In the genomic region with DNA sequence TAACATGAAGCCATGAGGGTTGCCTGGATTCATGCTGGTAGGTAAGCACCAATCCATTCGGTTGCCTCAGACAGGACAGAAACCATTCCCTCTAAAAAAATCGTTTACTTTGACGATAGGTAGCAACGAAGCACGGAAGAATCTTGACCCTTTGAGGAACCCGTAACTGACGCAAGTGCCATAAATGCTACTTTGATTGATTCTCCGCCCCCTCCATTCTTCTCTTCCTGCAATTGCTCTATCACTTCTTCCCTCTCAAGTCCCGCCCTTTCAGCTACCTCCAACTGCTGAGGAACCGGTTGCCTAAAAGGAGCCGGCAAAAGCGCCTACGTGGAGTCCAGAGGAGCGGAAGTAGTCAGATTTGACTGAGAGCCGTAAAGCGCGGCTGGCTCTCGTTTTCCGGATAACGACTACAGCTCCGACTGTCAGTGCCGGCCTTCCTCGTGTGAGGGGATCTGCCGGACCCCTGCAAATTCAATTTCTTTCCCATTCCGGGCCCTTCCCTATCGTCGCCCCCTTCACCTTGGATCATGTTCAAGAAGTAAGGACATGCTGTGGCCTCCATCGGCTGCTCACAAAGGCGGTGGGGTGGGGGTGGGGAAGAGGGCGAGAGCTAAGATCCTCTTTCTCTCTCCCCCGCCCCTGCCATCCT, we compare ENCODE assay signal across 1 cellular context.
TF ChIP-seq lines count a peak whose summit lies in the region.

Gene MCTS1 (plus strand): TSS at position 395 of the 652 bp plus-strand sequence. CDS start 136 bp downstream, at position 531.

TF ChIP-seq in GM12878, 131 proteins besides CTCF, POLR2A, EP300 and RAD21 (continued from another document and continues in another):
- TF ChIP-seq, protein P1, sequence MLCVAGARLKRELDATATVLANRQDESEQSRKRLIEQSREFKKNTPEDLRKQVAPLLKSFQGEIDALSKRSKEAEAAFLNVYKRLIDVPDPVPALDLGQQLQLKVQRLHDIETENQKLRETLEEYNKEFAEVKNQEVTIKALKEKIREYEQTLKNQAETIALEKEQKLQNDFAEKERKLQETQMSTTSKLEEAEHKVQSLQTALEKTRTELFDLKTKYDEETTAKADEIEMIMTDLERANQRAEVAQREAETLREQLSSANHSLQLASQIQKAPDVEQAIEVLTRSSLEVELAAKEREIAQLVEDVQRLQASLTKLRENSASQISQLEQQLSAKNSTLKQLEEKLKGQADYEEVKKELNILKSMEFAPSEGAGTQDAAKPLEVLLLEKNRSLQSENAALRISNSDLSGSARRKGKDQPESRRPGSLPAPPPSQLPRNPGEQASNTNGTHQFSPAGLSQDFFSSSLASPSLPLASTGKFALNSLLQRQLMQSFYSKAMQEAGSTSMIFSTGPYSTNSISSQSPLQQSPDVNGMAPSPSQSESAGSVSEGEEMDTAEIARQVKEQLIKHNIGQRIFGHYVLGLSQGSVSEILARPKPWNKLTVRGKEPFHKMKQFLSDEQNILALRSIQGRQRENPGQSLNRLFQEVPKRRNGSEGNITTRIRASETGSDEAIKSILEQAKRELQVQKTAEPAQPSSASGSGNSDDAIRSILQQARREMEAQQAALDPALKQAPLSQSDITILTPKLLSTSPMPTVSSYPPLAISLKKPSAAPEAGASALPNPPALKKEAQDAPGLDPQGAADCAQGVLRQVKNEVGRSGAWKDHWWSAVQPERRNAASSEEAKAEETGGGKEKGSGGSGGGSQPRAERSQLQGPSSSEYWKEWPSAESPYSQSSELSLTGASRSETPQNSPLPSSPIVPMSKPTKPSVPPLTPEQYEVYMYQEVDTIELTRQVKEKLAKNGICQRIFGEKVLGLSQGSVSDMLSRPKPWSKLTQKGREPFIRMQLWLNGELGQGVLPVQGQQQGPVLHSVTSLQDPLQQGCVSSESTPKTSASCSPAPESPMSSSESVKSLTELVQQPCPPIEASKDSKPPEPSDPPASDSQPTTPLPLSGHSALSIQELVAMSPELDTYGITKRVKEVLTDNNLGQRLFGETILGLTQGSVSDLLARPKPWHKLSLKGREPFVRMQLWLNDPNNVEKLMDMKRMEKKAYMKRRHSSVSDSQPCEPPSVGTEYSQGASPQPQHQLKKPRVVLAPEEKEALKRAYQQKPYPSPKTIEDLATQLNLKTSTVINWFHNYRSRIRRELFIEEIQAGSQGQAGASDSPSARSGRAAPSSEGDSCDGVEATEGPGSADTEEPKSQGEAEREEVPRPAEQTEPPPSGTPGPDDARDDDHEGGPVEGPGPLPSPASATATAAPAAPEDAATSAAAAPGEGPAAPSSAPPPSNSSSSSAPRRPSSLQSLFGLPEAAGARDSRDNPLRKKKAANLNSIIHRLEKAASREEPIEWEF (IDR thresholded peaks at IDR 0.05; ENCODE audit: insufficient replicate concordance, low read depth, low read length): no peak
- TF ChIP-seq TAF1 (IDR thresholded peaks at IDR 0.05; ENCODE audit: borderline replicate concordance, low read depth, low read length): peak; percentile 50; the same call in 1 of the 2 replicates
- TF ChIP-seq NBN (IDR thresholded peaks at IDR 0.05): 0 out of 2 replicates have a peak, but pooled peaks have one; percentile 43
- TF ChIP-seq NFIC (IDR thresholded peaks at IDR 0.05; ENCODE audit: low read depth, low read length): no peak; the same call in 1 of the 2 replicates
- TF ChIP-seq, protein P2, sequence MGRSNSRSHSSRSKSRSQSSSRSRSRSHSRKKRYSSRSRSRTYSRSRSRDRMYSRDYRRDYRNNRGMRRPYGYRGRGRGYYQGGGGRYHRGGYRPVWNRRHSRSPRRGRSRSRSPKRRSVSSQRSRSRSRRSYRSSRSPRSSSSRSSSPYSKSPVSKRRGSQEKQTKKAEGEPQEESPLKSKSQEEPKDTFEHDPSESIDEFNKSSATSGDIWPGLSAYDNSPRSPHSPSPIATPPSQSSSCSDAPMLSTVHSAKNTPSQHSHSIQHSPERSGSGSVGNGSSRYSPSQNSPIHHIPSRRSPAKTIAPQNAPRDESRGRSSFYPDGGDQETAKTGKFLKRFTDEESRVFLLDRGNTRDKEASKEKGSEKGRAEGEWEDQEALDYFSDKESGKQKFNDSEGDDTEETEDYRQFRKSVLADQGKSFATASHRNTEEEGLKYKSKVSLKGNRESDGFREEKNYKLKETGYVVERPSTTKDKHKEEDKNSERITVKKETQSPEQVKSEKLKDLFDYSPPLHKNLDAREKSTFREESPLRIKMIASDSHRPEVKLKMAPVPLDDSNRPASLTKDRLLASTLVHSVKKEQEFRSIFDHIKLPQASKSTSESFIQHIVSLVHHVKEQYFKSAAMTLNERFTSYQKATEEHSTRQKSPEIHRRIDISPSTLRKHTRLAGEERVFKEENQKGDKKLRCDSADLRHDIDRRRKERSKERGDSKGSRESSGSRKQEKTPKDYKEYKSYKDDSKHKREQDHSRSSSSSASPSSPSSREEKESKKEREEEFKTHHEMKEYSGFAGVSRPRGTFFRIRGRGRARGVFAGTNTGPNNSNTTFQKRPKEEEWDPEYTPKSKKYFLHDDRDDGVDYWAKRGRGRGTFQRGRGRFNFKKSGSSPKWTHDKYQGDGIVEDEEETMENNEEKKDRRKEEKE (IDR thresholded peaks at IDR 0.05): no peak
- peak; percentile 71 for TF ChIP-seq POLR2AphosphoS5 (IDR thresholded peaks at IDR 0.05; ENCODE audit: low read length)
- TF ChIP-seq ATF7 (IDR thresholded peaks at IDR 0.05; ENCODE audit: low read depth): peak; percentile 54; the same call in 1 of the 2 replicates
- TF ChIP-seq, protein P3, sequence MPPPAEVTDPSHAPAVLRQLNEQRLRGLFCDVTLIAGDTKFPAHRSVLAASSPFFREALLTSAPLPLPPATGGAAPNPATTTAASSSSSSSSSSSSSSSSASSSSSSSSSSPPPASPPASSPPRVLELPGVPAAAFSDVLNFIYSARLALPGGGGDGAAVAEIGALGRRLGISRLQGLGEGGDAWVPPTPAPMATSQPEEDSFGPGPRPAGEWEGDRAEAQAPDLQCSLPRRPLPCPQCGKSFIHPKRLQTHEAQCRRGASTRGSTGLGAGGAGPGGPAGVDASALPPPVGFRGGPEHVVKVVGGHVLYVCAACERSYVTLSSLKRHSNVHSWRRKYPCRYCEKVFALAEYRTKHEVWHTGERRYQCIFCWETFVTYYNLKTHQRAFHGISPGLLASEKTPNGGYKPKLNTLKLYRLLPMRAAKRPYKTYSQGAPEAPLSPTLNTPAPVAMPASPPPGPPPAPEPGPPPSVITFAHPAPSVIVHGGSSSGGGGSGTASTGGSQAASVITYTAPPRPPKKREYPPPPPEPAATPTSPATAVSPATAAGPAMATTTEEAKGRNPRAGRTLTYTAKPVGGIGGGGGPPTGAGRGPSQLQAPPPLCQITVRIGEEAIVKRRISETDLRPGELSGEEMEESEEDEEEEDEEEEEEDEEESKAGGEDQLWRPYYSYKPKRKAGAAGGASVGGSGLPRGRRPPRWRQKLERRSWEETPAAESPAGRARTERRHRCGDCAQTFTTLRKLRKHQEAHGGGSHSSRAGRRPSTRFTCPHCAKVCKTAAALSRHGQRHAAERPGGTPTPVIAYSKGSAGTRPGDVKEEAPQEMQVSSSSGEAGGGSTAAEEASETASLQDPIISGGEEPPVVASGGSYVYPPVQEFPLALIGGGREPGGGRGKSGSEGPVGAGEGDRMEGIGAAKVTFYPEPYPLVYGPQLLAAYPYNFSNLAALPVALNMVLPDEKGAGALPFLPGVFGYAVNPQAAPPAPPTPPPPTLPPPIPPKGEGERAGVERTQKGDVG (CRISPR knock-in tag; IDR thresholded peaks at IDR 0.05): no peak
- TF ChIP-seq, protein P4, sequence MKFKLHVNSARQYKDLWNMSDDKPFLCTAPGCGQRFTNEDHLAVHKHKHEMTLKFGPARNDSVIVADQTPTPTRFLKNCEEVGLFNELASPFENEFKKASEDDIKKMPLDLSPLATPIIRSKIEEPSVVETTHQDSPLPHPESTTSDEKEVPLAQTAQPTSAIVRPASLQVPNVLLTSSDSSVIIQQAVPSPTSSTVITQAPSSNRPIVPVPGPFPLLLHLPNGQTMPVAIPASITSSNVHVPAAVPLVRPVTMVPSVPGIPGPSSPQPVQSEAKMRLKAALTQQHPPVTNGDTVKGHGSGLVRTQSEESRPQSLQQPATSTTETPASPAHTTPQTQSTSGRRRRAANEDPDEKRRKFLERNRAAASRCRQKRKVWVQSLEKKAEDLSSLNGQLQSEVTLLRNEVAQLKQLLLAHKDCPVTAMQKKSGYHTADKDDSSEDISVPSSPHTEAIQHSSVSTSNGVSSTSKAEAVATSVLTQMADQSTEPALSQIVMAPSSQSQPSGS (IDR thresholded peaks at IDR 0.05; ENCODE audit: low read length): peak; percentile 42; the same call in 1 of the 2 replicates
- peak; percentile 98 for TF ChIP-seq E4F1 (IDR thresholded peaks at IDR 0.05; ENCODE audit: borderline replicate concordance, partially characterized antibody)
- no peak for TF ChIP-seq SRF (IDR thresholded peaks at IDR 0.05; ENCODE audit: low read depth in 2 of 2, low read length in 2 of 2)
- TF ChIP-seq EED (IDR thresholded peaks at IDR 0.05; ENCODE audit: low read depth): no peak
- peak; percentile 25 for TF ChIP-seq HDAC6 (IDR thresholded peaks at IDR 0.05; ENCODE audit: unreplicated experiment)
- no peak for TF ChIP-seq POLR2AphosphoS2 (IDR thresholded peaks at IDR 0.05; ENCODE audit: low read depth, low read length)
- TF ChIP-seq PAX5 (IDR thresholded peaks at IDR 0.05; ENCODE audit: borderline replicate concordance, low read depth, low read length): no peak
- no peak for TF ChIP-seq MTA2 (IDR thresholded peaks at IDR 0.05; ENCODE audit: low read depth)
- peak in 1 of 2 experiments; percentile 87; a peak in 2 of 4 replicates for TF ChIP-seq ETV6 (conservative IDR thresholded peaks at IDR 0.05 in 1 of 2, IDR thresholded peaks at IDR 0.05 in 1 of 2; ENCODE audit: borderline replicate concordance in 1 of 2, low read depth in 1 of 2)
- TF ChIP-seq, protein P5, sequence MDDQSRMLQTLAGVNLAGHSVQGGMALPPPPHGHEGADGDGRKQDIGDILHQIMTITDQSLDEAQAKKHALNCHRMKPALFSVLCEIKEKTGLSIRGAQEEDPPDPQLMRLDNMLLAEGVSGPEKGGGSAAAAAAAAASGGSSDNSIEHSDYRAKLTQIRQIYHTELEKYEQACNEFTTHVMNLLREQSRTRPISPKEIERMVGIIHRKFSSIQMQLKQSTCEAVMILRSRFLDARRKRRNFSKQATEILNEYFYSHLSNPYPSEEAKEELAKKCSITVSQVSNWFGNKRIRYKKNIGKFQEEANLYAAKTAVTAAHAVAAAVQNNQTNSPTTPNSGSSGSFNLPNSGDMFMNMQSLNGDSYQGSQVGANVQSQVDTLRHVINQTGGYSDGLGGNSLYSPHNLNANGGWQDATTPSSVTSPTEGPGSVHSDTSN (IDR thresholded peaks at IDR 0.05; ENCODE audit: insufficient replicate concordance, low read depth, low read length): peak; percentile 21
- TF ChIP-seq FOS (IDR thresholded peaks at IDR 0.05; ENCODE audit: borderline replicate concordance, extremely low read depth, insufficient read length): no peak
- TF ChIP-seq NR2F1 (conservative IDR thresholded peaks at IDR 0.05): no peak
- no peak for TF ChIP-seq ZBED1 (IDR thresholded peaks at IDR 0.05; ENCODE audit: borderline replicate concordance)
- no peak for TF ChIP-seq JUNB (IDR thresholded peaks at IDR 0.05)
- no peak for TF ChIP-seq MEF2A (IDR thresholded peaks at IDR 0.05; ENCODE audit: insufficient read depth, low read depth, low read length)
- peak; percentile 37; the same call in 1 of the 2 replicates for TF ChIP-seq PML (IDR thresholded peaks at IDR 0.05; ENCODE audit: low read length)
- TF ChIP-seq RFX5 (IDR thresholded peaks at IDR 0.05; ENCODE audit: low read depth, low read length): no peak
- TF ChIP-seq NR2C1 (IDR thresholded peaks at IDR 0.05): no peak
- TF ChIP-seq, protein P6, sequence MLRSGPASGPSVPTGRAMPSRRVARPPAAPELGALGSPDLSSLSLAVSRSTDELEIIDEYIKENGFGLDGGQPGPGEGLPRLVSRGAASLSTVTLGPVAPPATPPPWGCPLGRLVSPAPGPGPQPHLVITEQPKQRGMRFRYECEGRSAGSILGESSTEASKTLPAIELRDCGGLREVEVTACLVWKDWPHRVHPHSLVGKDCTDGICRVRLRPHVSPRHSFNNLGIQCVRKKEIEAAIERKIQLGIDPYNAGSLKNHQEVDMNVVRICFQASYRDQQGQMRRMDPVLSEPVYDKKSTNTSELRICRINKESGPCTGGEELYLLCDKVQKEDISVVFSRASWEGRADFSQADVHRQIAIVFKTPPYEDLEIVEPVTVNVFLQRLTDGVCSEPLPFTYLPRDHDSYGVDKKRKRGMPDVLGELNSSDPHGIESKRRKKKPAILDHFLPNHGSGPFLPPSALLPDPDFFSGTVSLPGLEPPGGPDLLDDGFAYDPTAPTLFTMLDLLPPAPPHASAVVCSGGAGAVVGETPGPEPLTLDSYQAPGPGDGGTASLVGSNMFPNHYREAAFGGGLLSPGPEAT (IDR thresholded peaks at IDR 0.05; ENCODE audit: low read depth): peak; percentile 33; the same call in 1 of the 2 replicates
- TF ChIP-seq MTA3 (IDR thresholded peaks at IDR 0.05; ENCODE audit: borderline replicate concordance, low read length): no peak
- TF ChIP-seq SUZ12 (IDR thresholded peaks at IDR 0.05; ENCODE audit: unreplicated experiment): no peak
- peak; percentile 67; the same call in 1 of the 2 replicates for TF ChIP-seq ZNF24 (IDR thresholded peaks at IDR 0.05)
- no peak for TF ChIP-seq BHLHE40 (IDR thresholded peaks at IDR 0.05; ENCODE audit: borderline replicate concordance in 1 of 2, low read depth in 2 of 2, low read length in 1 of 2)
- TF ChIP-seq ELK1 (IDR thresholded peaks at IDR 0.05; ENCODE audit: low read depth, low read length): no peak
